Comparison of ENCODE assay signal across 1 cellular context in the genomic region with DNA sequence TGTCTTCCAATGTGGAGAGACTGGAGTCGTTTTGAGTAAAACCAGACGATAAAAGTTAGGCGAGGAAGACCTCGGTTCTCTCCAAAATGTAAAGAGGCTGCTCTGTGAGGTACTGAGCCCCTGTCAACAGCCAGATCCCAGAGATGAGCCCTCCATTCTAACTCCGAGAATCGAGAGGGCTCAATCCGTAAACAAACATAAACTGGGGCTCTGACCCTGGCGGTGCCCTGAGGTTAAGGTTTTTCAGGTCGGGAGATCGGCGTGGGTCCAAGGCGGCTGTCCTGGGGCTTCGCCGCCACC.
TF ChIP-seq lines count a peak whose summit lies in the region.

No MANE protein-coding gene starts in this region.

TF ChIP-seq in HepG2, 621 proteins besides CTCF, POLR2A, EP300 and RAD21:
- TF ChIP-seq NR2F6 (IDR thresholded peaks at IDR 0.05) (peak; percentile 12; the same call in 1 of the 2 replicates), NR2F6 (CRISPR knock-in tag; IDR thresholded peaks at IDR 0.05) (no peak), HNF4A (CRISPR knock-in tag; IDR thresholded peaks at IDR 0.05) (peak; percentile 6; the same call in 1 of the 2 replicates), ZSCAN31 (CRISPR knock-in tag; IDR thresholded peaks at IDR 0.05; ENCODE audit: low read depth) (no peak), ZNF121 (CRISPR knock-in tag; IDR thresholded peaks at IDR 0.05) (0 out of 2 replicates have a peak, but pooled peaks have one; percentile 5), MTF1 (CRISPR knock-in tag; IDR thresholded peaks at IDR 0.05) (no peak), NR2F2 (IDR thresholded peaks at IDR 0.05; ENCODE audit: borderline replicate concordance, low read depth) (0 out of 2 replicates have a peak, but pooled peaks have one; percentile 11), ZNF567 (CRISPR knock-in tag; IDR thresholded peaks at IDR 0.05; ENCODE audit: borderline replicate concordance) (no peak), ZKSCAN1 (IDR thresholded peaks at IDR 0.05; ENCODE audit: low read length) (no peak), HBP1 (CRISPR knock-in tag; IDR thresholded peaks at IDR 0.05; ENCODE audit: low read depth) (no peak), SIN3B (IDR thresholded peaks at IDR 0.05; ENCODE audit: low read length) (no peak), NFE2L1 (CRISPR knock-in tag; IDR thresholded peaks at IDR 0.05; ENCODE audit: borderline replicate concordance) (no peak), ZBTB34 (CRISPR knock-in tag; IDR thresholded peaks at IDR 0.05) (no peak), ZNF816 (CRISPR knock-in tag; IDR thresholded peaks at IDR 0.05; ENCODE audit: borderline replicate concordance) (0 out of 2 replicates have a peak, but pooled peaks have one; percentile 8), STAG1 (CRISPR knock-in tag; IDR thresholded peaks at IDR 0.05) (no peak), AKNA (CRISPR knock-in tag; IDR thresholded peaks at IDR 0.05; ENCODE audit: borderline replicate concordance) (no peak), HNRNPK (IDR thresholded peaks at IDR 0.05; ENCODE audit: low read depth, low read length, poor library complexity, severe bottlenecking) (no peak)
- TF ChIP-seq, protein P1, sequence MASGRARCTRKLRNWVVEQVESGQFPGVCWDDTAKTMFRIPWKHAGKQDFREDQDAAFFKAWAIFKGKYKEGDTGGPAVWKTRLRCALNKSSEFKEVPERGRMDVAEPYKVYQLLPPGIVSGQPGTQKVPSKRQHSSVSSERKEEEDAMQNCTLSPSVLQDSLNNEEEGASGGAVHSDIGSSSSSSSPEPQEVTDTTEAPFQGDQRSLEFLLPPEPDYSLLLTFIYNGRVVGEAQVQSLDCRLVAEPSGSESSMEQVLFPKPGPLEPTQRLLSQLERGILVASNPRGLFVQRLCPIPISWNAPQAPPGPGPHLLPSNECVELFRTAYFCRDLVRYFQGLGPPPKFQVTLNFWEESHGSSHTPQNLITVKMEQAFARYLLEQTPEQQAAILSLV (CRISPR knock-in tag; IDR thresholded peaks at IDR 0.05; ENCODE audit: borderline replicate concordance) = no peak
- TF ChIP-seq, protein P2, sequence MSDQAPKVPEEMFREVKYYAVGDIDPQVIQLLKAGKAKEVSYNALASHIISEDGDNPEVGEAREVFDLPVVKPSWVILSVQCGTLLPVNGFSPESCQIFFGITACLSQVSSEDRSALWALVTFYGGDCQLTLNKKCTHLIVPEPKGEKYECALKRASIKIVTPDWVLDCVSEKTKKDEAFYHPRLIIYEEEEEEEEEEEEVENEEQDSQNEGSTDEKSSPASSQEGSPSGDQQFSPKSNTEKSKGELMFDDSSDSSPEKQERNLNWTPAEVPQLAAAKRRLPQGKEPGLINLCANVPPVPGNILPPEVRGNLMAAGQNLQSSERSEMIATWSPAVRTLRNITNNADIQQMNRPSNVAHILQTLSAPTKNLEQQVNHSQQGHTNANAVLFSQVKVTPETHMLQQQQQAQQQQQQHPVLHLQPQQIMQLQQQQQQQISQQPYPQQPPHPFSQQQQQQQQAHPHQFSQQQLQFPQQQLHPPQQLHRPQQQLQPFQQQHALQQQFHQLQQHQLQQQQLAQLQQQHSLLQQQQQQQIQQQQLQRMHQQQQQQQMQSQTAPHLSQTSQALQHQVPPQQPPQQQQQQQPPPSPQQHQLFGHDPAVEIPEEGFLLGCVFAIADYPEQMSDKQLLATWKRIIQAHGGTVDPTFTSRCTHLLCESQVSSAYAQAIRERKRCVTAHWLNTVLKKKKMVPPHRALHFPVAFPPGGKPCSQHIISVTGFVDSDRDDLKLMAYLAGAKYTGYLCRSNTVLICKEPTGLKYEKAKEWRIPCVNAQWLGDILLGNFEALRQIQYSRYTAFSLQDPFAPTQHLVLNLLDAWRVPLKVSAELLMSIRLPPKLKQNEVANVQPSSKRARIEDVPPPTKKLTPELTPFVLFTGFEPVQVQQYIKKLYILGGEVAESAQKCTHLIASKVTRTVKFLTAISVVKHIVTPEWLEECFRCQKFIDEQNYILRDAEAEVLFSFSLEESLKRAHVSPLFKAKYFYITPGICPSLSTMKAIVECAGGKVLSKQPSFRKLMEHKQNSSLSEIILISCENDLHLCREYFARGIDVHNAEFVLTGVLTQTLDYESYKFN (CRISPR knock-in tag; conservative IDR thresholded peaks at IDR 0.05) = no peak
